In the genomic region with DNA sequence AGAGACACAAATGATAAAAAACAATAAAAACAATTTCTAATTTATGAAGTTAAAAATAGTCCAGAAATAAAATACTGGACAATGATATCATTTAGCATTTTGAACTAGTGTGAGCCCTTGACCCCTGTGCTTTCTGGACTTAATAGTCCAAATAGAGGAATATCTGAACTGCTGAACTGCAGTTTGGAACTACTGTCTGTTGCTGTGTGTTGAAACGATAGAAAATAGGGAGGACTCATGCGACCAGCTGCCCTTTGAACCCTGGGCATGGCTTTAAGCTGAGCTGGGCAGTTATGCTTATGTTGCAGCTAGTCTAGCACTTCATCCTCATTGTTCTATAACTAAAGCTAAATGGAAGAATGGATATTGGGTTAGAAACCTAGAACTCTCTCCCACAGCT, we compare ENCODE assay signal across 34 cellular contexts.
"Had no signal": no experiment of that assay in that cellular context is flagged by ENCODE, and none has a peak within 500 bp of the region (broad histone marks: within the 10 kb centered on the region; RNA-seq: fewer than 3 reads in every experiment).

No MANE protein-coding gene starts in this region.

- H3K4me3 Mint-ChIP-seq: activated B cell treated with CpG ODN at 0.5 μM for 24 hours; activated CD4-positive, alpha-beta memory T cell treated with anti-CD3 and anti-CD28 coated beads for 36 hours; activated CD4-positive, alpha-beta T cell treated with anti-CD3 and anti-CD28 coated beads, Interleukin-2, amount 10 ng/mL, durations not matched to agents 24 days and 14 days; activated CD8-positive, alpha-beta T cell treated with anti-CD3 and anti-CD28 coated beads for 36 hours; activated naive CD4-positive, alpha-beta T cell treated with anti-CD3 and anti-CD28 coated beads for 36 hours; activated naive CD8-positive, alpha-beta T cell treated with anti-CD3 and anti-CD28 coated beads for 36 hours; activated T-cell treated with anti-CD3 and anti-CD28 coated beads, Interleukin-2, amount 50 U/mL, for 4 hours; activated T-cell treated with anti-CD3 and anti-CD28 coated beads, Interleukin-2, amount 50 U/mL, for 72 hours; activated T-helper 1 cell treated with anti-CD3 and anti-CD28 coated beads, Interleukin-12 subunit alpha, Interleukin-12 subunit beta, Interleukin-2, Interleukin-4 antibody, amounts not matched to agents 30 ng/mL and 10 ng/mL and 1 ng/mL, durations not matched to agents 14 hours and 24 hours and 36 hours; activated T-helper 17 cell treated with anti-CD3 and anti-CD28 coated beads, Interleukin-2, amount 50 U/mL, for 72 hours; T-helper 1 cell treated with Interleukin-12 subunit alpha and Interleukin-12 subunit beta and Interleukin-4 antibody, amounts not matched to agents 30 μg/mL and 1 μg/mL, for 36 hours; T-helper 2 cell treated with Interferon-gamma antibody and Interleukin-4, amounts not matched to agents 5 μg/mL and 100 μg/mL, for 36 hours had no signal

- H3K36me3 Mint-ChIP-seq: activated CD4-positive, alpha-beta memory T cell treated with anti-CD3 and anti-CD28 coated beads for 36 hours; activated naive CD4-positive, alpha-beta T cell treated with anti-CD3 and anti-CD28 coated beads, Interleukin-2, amount 50 U/mL, for 72 hours; activated naive CD8-positive, alpha-beta T cell treated with anti-CD3 and anti-CD28 coated beads for 36 hours had no signal

- H3K27ac ChIP-seq: adrenal gland, body of pancreas, brain microvascular endothelial cell, breast epithelium, VCaP had no signal

- H3K27ac Mint-ChIP-seq: activated B cell treated with CpG ODN at 0.5 μM for 24 hours; activated CD4-positive, alpha-beta memory T cell treated with anti-CD3 and anti-CD28 coated beads for 36 hours; activated CD4-positive, alpha-beta T cell treated with anti-CD3 and anti-CD28 coated beads, Interleukin-2, amount 10 ng/mL, durations not matched to agents 24 days and 14 days; activated CD8-positive, alpha-beta T cell treated with anti-CD3 and anti-CD28 coated beads for 36 hours; activated naive CD4-positive, alpha-beta T cell treated with anti-CD3 and anti-CD28 coated beads for 36 hours; activated naive CD4-positive, alpha-beta T cell treated with anti-CD3 and anti-CD28 coated beads, Interleukin-2, amount 50 U/mL, for 72 hours; activated naive CD8-positive, alpha-beta T cell treated with anti-CD3 and anti-CD28 coated beads for 36 hours; activated T-cell treated with anti-CD3 and anti-CD28 coated beads, Interleukin-2, amount 50 U/mL, for 72 hours; activated T-helper 1 cell treated with anti-CD3 and anti-CD28 coated beads, Interleukin-12 subunit alpha, Interleukin-12 subunit beta, Interleukin-2, Interleukin-4 antibody, amounts not matched to agents 30 ng/mL and 10 ng/mL and 1 ng/mL, durations not matched to agents 14 hours and 24 hours and 36 hours; activated T-helper 17 cell treated with anti-CD3 and anti-CD28 coated beads, Interleukin-2, amount 50 U/mL, for 72 hours; T-helper 2 cell treated with Interferon-gamma antibody and Interleukin-4, amounts not matched to agents 5 μg/mL and 100 μg/mL, for 36 hours had no signal

- H3K9me3 Mint-ChIP-seq: activated B cell treated with CpG ODN at 0.5 μM for 24 hours; activated CD4-positive, alpha-beta memory T cell treated with anti-CD3 and anti-CD28 coated beads for 36 hours; activated CD4-positive, alpha-beta T cell treated with anti-CD3 and anti-CD28 coated beads, Interleukin-2, amount 10 ng/mL, durations not matched to agents 24 days and 14 days; activated CD8-positive, alpha-beta T cell treated with anti-CD3 and anti-CD28 coated beads for 36 hours; activated naive CD4-positive, alpha-beta T cell treated with anti-CD3 and anti-CD28 coated beads for 36 hours; activated naive CD4-positive, alpha-beta T cell treated with anti-CD3 and anti-CD28 coated beads, Interleukin-2, amount 50 U/mL, for 72 hours; activated T-cell treated with anti-CD3 and anti-CD28 coated beads, Interleukin-2, amount 50 U/mL, for 4 hours; activated T-helper 1 cell treated with anti-CD3 and anti-CD28 coated beads, Interleukin-12 subunit alpha, Interleukin-12 subunit beta, Interleukin-2, Interleukin-4 antibody, amounts not matched to agents 30 ng/mL and 10 ng/mL and 1 ng/mL, durations not matched to agents 14 hours and 24 hours and 36 hours; activated T-helper 17 cell treated with anti-CD3 and anti-CD28 coated beads, Interleukin-2, amount 50 U/mL, for 72 hours; T-helper 1 cell treated with Interleukin-12 subunit alpha and Interleukin-12 subunit beta and Interleukin-4 antibody, amounts not matched to agents 30 μg/mL and 1 μg/mL, for 36 hours had no signal

- H3K4me3 ChIP-seq: adrenal gland, body of pancreas, breast epithelium had no signal

- DNase-seq: activated B cell treated with CpG ODN at 0.5 μM for 24 hours; activated CD4-positive, alpha-beta memory T cell treated with anti-CD3 and anti-CD28 coated beads for 36 hours; activated CD4-positive, alpha-beta T cell treated with anti-CD3 and anti-CD28 coated beads for 4 hours; activated CD4-positive, alpha-beta T cell treated with anti-CD3 and anti-CD28 coated beads, Interleukin-2, amount 10 ng/mL, durations not matched to agents 24 days and 14 days; activated CD4-positive, alpha-beta T cell treated with anti-CD3 and anti-CD28 coated beads, Interleukin-2, amount 50 U/mL, for 1 hour; activated CD4-positive, alpha-beta T cell treated with anti-CD3 and anti-CD28 coated beads, Interleukin-2, amount 50 U/mL, for 4 hours; activated CD4-positive, CD25-positive, alpha-beta regulatory T cell treated with anti-CD3 and anti-CD28 coated beads, Interleukin-2, amount 50 U/mL, for 72 hours; activated CD8-positive, alpha-beta memory T cell treated with anti-CD3 and anti-CD28 coated beads, Interleukin-2, amount 50 U/mL, for 4 hours; activated CD8-positive, alpha-beta T cell treated with anti-CD3 and anti-CD28 coated beads for 36 hours; activated effector memory CD4-positive, alpha-beta T cell treated with anti-CD3 and anti-CD28 coated beads, Interleukin-2, amount 50 U/mL, for 16 hours; activated gamma-delta T cell treated with Interleukin-2 at 50 U/mL for 16 hours; activated naive CD4-positive, alpha-beta T cell; activated naive CD4-positive, alpha-beta T cell treated with anti-CD3 and anti-CD28 coated beads for 36 hours; activated naive CD4-positive, alpha-beta T cell treated with anti-CD3 and anti-CD28 coated beads, Interleukin-2, amount 50 U/mL, for 16 hours; activated naive CD8-positive, alpha-beta T cell treated with anti-CD3 and anti-CD28 coated beads for 36 hours; activated T-cell treated with anti-CD3 and anti-CD28 coated beads for 4 hours; activated T-cell treated with anti-CD3 and anti-CD28 coated beads, Interleukin-2, amount 50 U/mL, for 1 hour; activated T-cell treated with anti-CD3 and anti-CD28 coated beads, Interleukin-2, amount 50 U/mL, for 4 hours; activated T-cell treated with anti-CD3 and anti-CD28 coated beads, Interleukin-2, amount 50 U/mL, for 72 hours; adrenal gland; amniotic stem cell; aorta; body of pancreas; brain microvascular endothelial cell; central memory CD4-positive, alpha-beta T cell; T-helper 2 cell; T-helper 9 cell had no signal

- H3K4me1 Mint-ChIP-seq: activated B cell treated with CpG ODN at 0.5 μM for 24 hours; activated CD4-positive, alpha-beta T cell treated with anti-CD3 and anti-CD28 coated beads, Interleukin-2, amount 10 ng/mL, durations not matched to agents 24 days and 14 days; activated naive CD8-positive, alpha-beta T cell treated with anti-CD3 and anti-CD28 coated beads for 36 hours; activated T-helper 17 cell treated with anti-CD3 and anti-CD28 coated beads, Interleukin-2, amount 50 U/mL, for 72 hours had no signal

- H3K9me3 ChIP-seq: adrenal gland, body of pancreas, breast epithelium had no signal

- H3K36me3 ChIP-seq: adrenal gland, brain microvascular endothelial cell, breast epithelium had no signal

- H3K4me1 ChIP-seq: adrenal gland, body of pancreas, breast epithelium had no signal

- ATAC-seq: activated CD8-positive, alpha-beta T cell treated with anti-CD3 and anti-CD28 coated beads for 36 hours; activated naive CD4-positive, alpha-beta T cell treated with anti-CD3 and anti-CD28 coated beads, Interleukin-2, amount 50 U/mL, for 72 hours; activated T-cell treated with anti-CD3 and anti-CD28 coated beads, Interleukin-2, amount 50 U/mL, for 4 hours; activated T-cell treated with anti-CD3 and anti-CD28 coated beads, Interleukin-2, amount 50 U/mL, for 72 hours; activated T-helper 17 cell treated with anti-CD3 and anti-CD28 coated beads, Interleukin-2, amount 50 U/mL, for 72 hours; body of pancreas had no signal

- H3K27me3 ChIP-seq: adrenal gland, body of pancreas, brain microvascular endothelial cell, breast epithelium had no signal

- H3K27me3 Mint-ChIP-seq: activated B cell treated with CpG ODN at 0.5 μM for 24 hours; activated CD4-positive, alpha-beta memory T cell treated with anti-CD3 and anti-CD28 coated beads for 36 hours; activated CD4-positive, alpha-beta T cell treated with anti-CD3 and anti-CD28 coated beads, Interleukin-2, amount 10 ng/mL, durations not matched to agents 24 days and 14 days; activated CD8-positive, alpha-beta T cell treated with anti-CD3 and anti-CD28 coated beads for 36 hours; activated naive CD8-positive, alpha-beta T cell treated with anti-CD3 and anti-CD28 coated beads for 36 hours; activated T-helper 17 cell treated with anti-CD3 and anti-CD28 coated beads, Interleukin-2, amount 50 U/mL, for 72 hours had no signal
